Comparison of ENCODE assay signal across 2 cellular contexts in genomic region chr10:118430190-118430589, GRCh38.
TF ChIP-seq lines count a peak whose summit lies in the region.

No MANE protein-coding gene starts in this region.

TF ChIP-seq in HEK293, 187 proteins besides CTCF, POLR2A, EP300 and RAD21 (continued from another document):
- TF ChIP-seq ZFP3 (tag by site-specific recombination; IDR thresholded peaks at IDR 0.05; ENCODE audit: low read depth) = no peak

TF ChIP-seq in HEK293T, 16 proteins besides CTCF, POLR2A, EP300 and RAD21:
- no peak for TF ChIP-seq PKNOX1 (IDR thresholded peaks at IDR 0.05)
- no peak for TF ChIP-seq ELF4 (IDR thresholded peaks at IDR 0.05)
- TF ChIP-seq HDGF (IDR thresholded peaks at IDR 0.05; ENCODE audit: borderline replicate concordance) = no peak
- no peak for TF ChIP-seq LEF1 (IDR thresholded peaks at IDR 0.05; ENCODE audit: borderline replicate concordance)
- TF ChIP-seq CTBP1 (IDR thresholded peaks at IDR 0.05; ENCODE audit: borderline replicate concordance) = no peak
- TF ChIP-seq FOXA1 (IDR thresholded peaks at IDR 0.05) = no peak
- no peak for TF ChIP-seq FOXK2 (IDR thresholded peaks at IDR 0.05)
- no peak for TF ChIP-seq L3MBTL2 (conservative IDR thresholded peaks at IDR 0.05)
- no peak for TF ChIP-seq NFRKB (IDR thresholded peaks at IDR 0.05)
- TF ChIP-seq SUZ12 (IDR thresholded peaks at IDR 0.05) = no peak
- no peak for TF ChIP-seq ARNT (IDR thresholded peaks at IDR 0.05)
- no peak for TF ChIP-seq BHLHE40 (IDR thresholded peaks at IDR 0.05; ENCODE audit: borderline replicate concordance)
- no peak for TF ChIP-seq TARDBP (IDR thresholded peaks at IDR 0.05)
- TF ChIP-seq SP1 (IDR thresholded peaks at IDR 0.05) = no peak
- no peak for TF ChIP-seq ZNF384 (IDR thresholded peaks at IDR 0.05)
- no peak for TF ChIP-seq FOXM1 (IDR thresholded peaks at IDR 0.05; ENCODE audit: borderline replicate concordance)
